ENCODE assay signal across 9 cellular contexts in genomic region chrX:19670854-19671620, GRCh38.
DNase-seq lines count a peak whose midpoint lies in the region; ATAC-seq, FAIRE-seq and TF ChIP-seq lines count a peak whose summit lies in the region.
"Had no signal": no experiment of that assay in that cellular context is flagged by ENCODE, and none has a peak within 500 bp of the region (broad histone marks: within the 10 kb centered on the region; RNA-seq: fewer than 3 reads in every experiment).

No MANE protein-coding gene starts in this region.

- H3K27ac ChIP-seq in temporal lobe (ENCODE audit: low read depth, low read length): peak overlapping the region; percentile 50

- H3K36me3 ChIP-seq in bronchial epithelial cell (ENCODE audit: control insufficient read depth, insufficient read depth, low read length): no peaks in the 10 kb centered on the region

- ATAC-seq in HG02678 (IDR thresholded peaks at IDR 0.05; ENCODE audit: unreplicated experiment): no peak
- ATAC-seq in GM21381 (IDR thresholded peaks at IDR 0.05; ENCODE audit: unreplicated experiment): no peak
- no peak for ATAC-seq in HG02884 (IDR thresholded peaks at IDR 0.05; ENCODE audit: unreplicated experiment)

- H3K27me3 ChIP-seq in bronchial epithelial cell (ENCODE audit: control insufficient read depth, insufficient read depth, low read length): no peaks in the 10 kb centered on the region

- TF ChIP-seq CTCF in bronchial epithelial cell (IDR thresholded peaks at IDR 0.05; ENCODE audit: insufficient read depth, low read length, severe bottlenecking): no peak

- FAIRE-seq in bronchial epithelial cell (lab: Jason Lieb, UNC): no peak

- no peak overlapping the region for H3K4me3 ChIP-seq in bronchial epithelial cell (ENCODE audit: low read depth, low read length)

- DNase-seq in HT-29 (ENCODE audit: low spot score): peak; percentile 90
- peak; percentile 74 for DNase-seq in bronchial epithelial cell (ENCODE audit: low read depth)
- DNase-seq in iris pigment epithelial cell (ENCODE audit: low read depth): peak; percentile 63
- DNase-seq in activated CD4-positive, alpha-beta T cell treated with anti-CD3 and anti-CD28 coated beads for 48 hours: no peak
- DNase-seq: NK-92 treated with Interleukin-12 subunit alpha and Interleukin-12 subunit beta, amount 100 ng/mL, for 24 hours had no signal
